ENCODE assay signal across 1 cellular context in genomic region chr2:15808980-15809379, GRCh38.
TF ChIP-seq lines count a peak whose summit lies in the region.

No MANE protein-coding gene starts in this region.

TF ChIP-seq in GM23338, 12 proteins besides CTCF, POLR2A, EP300 and RAD21 (continued from another document):
- no peak for TF ChIP-seq ZNF462 (CRISPR knock-in tag; IDR thresholded peaks at IDR 0.05)
- TF ChIP-seq CREB1 (CRISPR knock-in tag; IDR thresholded peaks at IDR 0.05; ENCODE audit: low read depth), result no peak
- TF ChIP-seq ZNF114 (CRISPR knock-in tag; IDR thresholded peaks at IDR 0.05), result no peak
- no peak for TF ChIP-seq EZH2 (IDR thresholded peaks at IDR 0.05; ENCODE audit: low read depth, unreplicated experiment)
- TF ChIP-seq ZNF331 (CRISPR knock-in tag; IDR thresholded peaks at IDR 0.05; ENCODE audit: low read depth), result no peak
- no peak for TF ChIP-seq POLR2AphosphoS5 (IDR thresholded peaks at IDR 0.05; ENCODE audit: low read depth)
- TF ChIP-seq JUNB (IDR thresholded peaks at IDR 0.05; ENCODE audit: unreplicated experiment), result no peak
- TF ChIP-seq, protein P1, sequence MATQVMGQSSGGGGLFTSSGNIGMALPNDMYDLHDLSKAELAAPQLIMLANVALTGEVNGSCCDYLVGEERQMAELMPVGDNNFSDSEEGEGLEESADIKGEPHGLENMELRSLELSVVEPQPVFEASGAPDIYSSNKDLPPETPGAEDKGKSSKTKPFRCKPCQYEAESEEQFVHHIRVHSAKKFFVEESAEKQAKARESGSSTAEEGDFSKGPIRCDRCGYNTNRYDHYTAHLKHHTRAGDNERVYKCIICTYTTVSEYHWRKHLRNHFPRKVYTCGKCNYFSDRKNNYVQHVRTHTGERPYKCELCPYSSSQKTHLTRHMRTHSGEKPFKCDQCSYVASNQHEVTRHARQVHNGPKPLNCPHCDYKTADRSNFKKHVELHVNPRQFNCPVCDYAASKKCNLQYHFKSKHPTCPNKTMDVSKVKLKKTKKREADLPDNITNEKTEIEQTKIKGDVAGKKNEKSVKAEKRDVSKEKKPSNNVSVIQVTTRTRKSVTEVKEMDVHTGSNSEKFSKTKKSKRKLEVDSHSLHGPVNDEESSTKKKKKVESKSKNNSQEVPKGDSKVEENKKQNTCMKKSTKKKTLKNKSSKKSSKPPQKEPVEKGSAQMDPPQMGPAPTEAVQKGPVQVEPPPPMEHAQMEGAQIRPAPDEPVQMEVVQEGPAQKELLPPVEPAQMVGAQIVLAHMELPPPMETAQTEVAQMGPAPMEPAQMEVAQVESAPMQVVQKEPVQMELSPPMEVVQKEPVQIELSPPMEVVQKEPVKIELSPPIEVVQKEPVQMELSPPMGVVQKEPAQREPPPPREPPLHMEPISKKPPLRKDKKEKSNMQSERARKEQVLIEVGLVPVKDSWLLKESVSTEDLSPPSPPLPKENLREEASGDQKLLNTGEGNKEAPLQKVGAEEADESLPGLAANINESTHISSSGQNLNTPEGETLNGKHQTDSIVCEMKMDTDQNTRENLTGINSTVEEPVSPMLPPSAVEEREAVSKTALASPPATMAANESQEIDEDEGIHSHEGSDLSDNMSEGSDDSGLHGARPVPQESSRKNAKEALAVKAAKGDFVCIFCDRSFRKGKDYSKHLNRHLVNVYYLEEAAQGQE (IDR thresholded peaks at IDR 0.05; ENCODE audit: unreplicated experiment), result no peak
